Comparison of ENCODE assay signal across 10 cellular contexts in genomic region chr15:81473946-81474345, GRCh38.
"Had no signal": no experiment of that assay in that cellular context is flagged by ENCODE, and none has a peak within 500 bp of the region (broad histone marks: within the 10 kb centered on the region; RNA-seq: fewer than 3 reads in every experiment).

No MANE protein-coding gene starts in this region.

- H3K27ac ChIP-seq: GM23248 had no signal

- H3K4me1 ChIP-seq: HAP-1 had no signal

- H3K9me3 Mint-ChIP-seq: GM23338, H9, HFFc6 had no signal

- H3K4me2 ChIP-seq: GM23338 had no signal

- H3K27ac Mint-ChIP-seq: GM23338, H9, HFFc6 had no signal

- H2AFZ ChIP-seq: GM23248, GM23338 had no signal

- FAIRE-seq: H54 had no signal

- H3K4me3 ChIP-seq: GM23248, GM23338, HAP-1 had no signal

- H3K9me3 ChIP-seq: HAP-1 had no signal

- H3K36me3 ChIP-seq: HAP-1 had no signal

- H3K9ac ChIP-seq: GM23248 had no signal

- H3K4me3 Mint-ChIP-seq: GM23338, H9, HFFc6 had no signal

- DNase-seq: GM23248, GOT3, H7, H9, HCEC 1CT, HFFc6 had no signal

- ATAC-seq: GM23338, HCT116 had no signal
